In the genomic region with DNA sequence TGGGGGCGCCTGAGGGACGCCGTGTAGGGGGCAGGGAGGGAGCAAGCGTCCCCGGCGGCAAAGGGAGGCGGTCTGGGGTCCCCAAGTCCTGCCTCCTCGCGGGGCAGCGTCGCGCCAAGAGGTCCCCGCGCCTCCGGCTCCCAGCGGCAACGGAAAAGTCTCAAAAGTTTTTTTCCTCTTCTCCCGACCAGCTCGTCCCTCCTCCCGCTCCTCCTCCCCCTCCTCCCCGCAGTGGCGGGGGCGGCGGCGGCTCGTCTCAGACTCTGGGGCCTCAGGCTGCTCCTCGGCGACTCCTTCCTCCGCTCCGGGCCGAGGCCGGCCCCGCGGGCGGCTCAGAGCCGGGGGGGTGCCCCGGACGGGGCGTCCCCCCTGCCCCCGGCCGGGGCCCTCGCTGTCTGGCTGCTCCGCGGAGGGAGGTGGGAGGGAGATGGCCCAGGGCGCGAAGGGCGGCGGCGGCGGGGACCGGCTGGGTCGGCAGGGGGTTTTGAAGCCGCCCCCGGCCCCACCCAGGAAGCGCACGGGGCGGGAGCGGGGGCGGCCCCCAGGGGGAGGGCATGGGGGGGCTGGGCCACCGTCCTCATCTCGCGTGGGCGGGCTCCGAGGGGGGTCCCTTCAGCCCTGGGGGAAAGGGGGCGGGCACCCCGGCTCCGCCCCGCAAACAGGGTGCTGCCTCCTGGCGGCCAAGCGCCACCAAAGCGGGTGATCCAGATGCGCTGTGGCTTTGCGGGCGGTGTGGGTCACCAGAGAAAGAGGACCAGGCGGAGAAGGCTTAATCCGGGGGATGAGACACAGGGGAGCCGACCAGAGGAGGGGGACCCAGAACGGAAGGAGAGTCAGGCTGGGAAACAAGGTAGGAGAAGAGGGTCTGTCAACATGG, we compare ENCODE assay signal across 1 cellular context.
TF ChIP-seq lines count a peak whose summit lies in the region.

Gene TGFB1, minus strand, starts transcription at position 457 of the 877 bp plus-strand sequence. CDS start 878 bp downstream, outside the sequence.

TF ChIP-seq in HepG2, 621 proteins besides CTCF, POLR2A, EP300 and RAD21 (continued from another document):
- TF ChIP-seq, protein P1, sequence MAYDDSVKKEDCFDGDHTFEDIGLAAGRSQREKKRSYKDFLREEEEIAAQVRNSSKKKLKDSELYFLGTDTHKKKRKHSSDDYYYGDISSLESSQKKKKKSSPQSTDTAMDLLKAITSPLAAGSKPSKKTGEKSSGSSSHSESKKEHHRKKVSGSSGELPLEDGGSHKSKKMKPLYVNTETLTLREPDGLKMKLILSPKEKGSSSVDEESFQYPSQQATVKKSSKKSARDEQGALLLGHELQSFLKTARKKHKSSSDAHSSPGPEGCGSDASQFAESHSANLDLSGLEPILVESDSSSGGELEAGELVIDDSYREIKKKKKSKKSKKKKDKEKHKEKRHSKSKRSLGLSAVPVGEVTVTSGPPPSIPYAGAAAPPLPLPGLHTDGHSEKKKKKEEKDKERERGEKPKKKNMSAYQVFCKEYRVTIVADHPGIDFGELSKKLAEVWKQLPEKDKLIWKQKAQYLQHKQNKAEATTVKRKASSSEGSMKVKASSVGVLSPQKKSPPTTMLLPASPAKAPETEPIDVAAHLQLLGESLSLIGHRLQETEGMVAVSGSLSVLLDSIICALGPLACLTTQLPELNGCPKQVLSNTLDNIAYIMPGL (CRISPR knock-in tag; IDR thresholded peaks at IDR 0.05; ENCODE audit: borderline replicate concordance in 1 of 2, low read depth in 1 of 2): peak in 1 of 2 experiments; percentile 85; a peak in 3 of 4 replicates
- TF ChIP-seq YY1 (IDR thresholded peaks at IDR 0.05; ENCODE audit: insufficient read depth, insufficient replicate concordance, low read depth, low read length): peak; percentile 49
- TF ChIP-seq ZNF550 (CRISPR knock-in tag; IDR thresholded peaks at IDR 0.05; ENCODE audit: borderline replicate concordance): 0 out of 2 replicates have a peak, but pooled peaks have one; percentile 57
- TF ChIP-seq MEIS1 (CRISPR knock-in tag; IDR thresholded peaks at IDR 0.05; ENCODE audit: borderline replicate concordance): peak; percentile 64; the same call in 1 of the 2 replicates
- TF ChIP-seq, protein P2, sequence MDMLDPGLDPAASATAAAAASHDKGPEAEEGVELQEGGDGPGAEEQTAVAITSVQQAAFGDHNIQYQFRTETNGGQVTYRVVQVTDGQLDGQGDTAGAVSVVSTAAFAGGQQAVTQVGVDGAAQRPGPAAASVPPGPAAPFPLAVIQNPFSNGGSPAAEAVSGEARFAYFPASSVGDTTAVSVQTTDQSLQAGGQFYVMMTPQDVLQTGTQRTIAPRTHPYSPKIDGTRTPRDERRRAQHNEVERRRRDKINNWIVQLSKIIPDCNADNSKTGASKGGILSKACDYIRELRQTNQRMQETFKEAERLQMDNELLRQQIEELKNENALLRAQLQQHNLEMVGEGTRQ (IDR thresholded peaks at IDR 0.05; ENCODE audit: low read depth, low read length): no peak
- TF ChIP-seq, protein P2 (CRISPR knock-in tag; IDR thresholded peaks at IDR 0.05; ENCODE audit: borderline replicate concordance): no peak
- TF ChIP-seq FOSL2 (CRISPR knock-in tag; IDR thresholded peaks at IDR 0.05): peak; percentile 42
- peak; percentile 57 for TF ChIP-seq DRAP1 (CRISPR knock-in tag; IDR thresholded peaks at IDR 0.05)
- peak; percentile 37 for TF ChIP-seq SOX5 (CRISPR knock-in tag; IDR thresholded peaks at IDR 0.05; ENCODE audit: borderline replicate concordance)
- peak; percentile 54 for TF ChIP-seq MAZ (IDR thresholded peaks at IDR 0.05; ENCODE audit: borderline replicate concordance, low read depth, low read length)
- peak; percentile 68 for TF ChIP-seq MAZ (CRISPR knock-in tag; IDR thresholded peaks at IDR 0.05; ENCODE audit: low read depth)
- no peak for TF ChIP-seq ZNF7 (CRISPR knock-in tag; IDR thresholded peaks at IDR 0.05)
- 0 out of 2 replicates have a peak, but pooled peaks have one; percentile 42 for TF ChIP-seq ZKSCAN8 (CRISPR knock-in tag; IDR thresholded peaks at IDR 0.05; ENCODE audit: borderline replicate concordance)
- TF ChIP-seq ZNF451 (CRISPR knock-in tag; IDR thresholded peaks at IDR 0.05): 0 out of 2 replicates have a peak, but pooled peaks have one; percentile 39
- TF ChIP-seq, protein P3, sequence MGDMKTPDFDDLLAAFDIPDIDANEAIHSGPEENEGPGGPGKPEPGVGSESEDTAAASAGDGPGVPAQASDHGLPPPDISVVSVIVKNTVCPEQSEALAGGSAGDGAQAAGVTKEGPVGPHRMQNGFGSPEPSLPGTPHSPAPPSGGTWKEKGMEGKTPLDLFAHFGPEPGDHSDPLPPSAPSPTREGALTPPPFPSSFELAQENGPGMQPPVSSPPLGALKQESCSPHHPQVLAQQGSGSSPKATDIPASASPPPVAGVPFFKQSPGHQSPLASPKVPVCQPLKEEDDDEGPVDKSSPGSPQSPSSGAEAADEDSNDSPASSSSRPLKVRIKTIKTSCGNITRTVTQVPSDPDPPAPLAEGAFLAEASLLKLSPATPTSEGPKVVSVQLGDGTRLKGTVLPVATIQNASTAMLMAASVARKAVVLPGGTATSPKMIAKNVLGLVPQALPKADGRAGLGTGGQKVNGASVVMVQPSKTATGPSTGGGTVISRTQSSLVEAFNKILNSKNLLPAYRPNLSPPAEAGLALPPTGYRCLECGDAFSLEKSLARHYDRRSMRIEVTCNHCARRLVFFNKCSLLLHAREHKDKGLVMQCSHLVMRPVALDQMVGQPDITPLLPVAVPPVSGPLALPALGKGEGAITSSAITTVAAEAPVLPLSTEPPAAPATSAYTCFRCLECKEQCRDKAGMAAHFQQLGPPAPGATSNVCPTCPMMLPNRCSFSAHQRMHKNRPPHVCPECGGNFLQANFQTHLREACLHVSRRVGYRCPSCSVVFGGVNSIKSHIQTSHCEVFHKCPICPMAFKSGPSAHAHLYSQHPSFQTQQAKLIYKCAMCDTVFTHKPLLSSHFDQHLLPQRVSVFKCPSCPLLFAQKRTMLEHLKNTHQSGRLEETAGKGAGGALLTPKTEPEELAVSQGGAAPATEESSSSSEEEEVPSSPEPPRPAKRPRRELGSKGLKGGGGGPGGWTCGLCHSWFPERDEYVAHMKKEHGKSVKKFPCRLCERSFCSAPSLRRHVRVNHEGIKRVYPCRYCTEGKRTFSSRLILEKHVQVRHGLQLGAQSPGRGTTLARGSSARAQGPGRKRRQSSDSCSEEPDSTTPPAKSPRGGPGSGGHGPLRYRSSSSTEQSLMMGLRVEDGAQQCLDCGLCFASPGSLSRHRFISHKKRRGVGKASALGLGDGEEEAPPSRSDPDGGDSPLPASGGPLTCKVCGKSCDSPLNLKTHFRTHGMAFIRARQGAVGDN (CRISPR knock-in tag; IDR thresholded peaks at IDR 0.05): peak; percentile 38; the same call in 1 of the 2 replicates
- peak; percentile 55; the same call in 1 of the 2 replicates for TF ChIP-seq ZBTB7A (CRISPR knock-in tag; IDR thresholded peaks at IDR 0.05)
- TF ChIP-seq MAX (IDR thresholded peaks at IDR 0.05): peak; percentile 72
- TF ChIP-seq, protein P4, sequence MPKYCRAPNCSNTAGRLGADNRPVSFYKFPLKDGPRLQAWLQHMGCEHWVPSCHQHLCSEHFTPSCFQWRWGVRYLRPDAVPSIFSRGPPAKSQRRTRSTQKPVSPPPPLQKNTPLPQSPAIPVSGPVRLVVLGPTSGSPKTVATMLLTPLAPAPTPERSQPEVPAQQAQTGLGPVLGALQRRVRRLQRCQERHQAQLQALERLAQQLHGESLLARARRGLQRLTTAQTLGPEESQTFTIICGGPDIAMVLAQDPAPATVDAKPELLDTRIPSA (CRISPR knock-in tag; IDR thresholded peaks at IDR 0.05; ENCODE audit: borderline replicate concordance): no peak
- TF ChIP-seq TARDBP (CRISPR knock-in tag; IDR thresholded peaks at IDR 0.05): peak; percentile 54; the same call in 1 of the 2 replicates
- no peak for TF ChIP-seq AFF4 (CRISPR knock-in tag; IDR thresholded peaks at IDR 0.05)
